Comparison of ENCODE assay signal across 9 cellular contexts in genomic region chr6:8085053-8085511, GRCh38. TPM values are rescaled to one million over a fixed set of nuclear protein-coding genes. Genes with fewer than 3 reads are reported as not detected.
DNase-seq lines count a peak whose midpoint lies in the region; ATAC-seq and TF ChIP-seq lines count a peak whose summit lies in the region.
"Had no signal": no experiment of that assay in that cellular context is flagged by ENCODE, and none has a peak within 500 bp of the region (broad histone marks: within the 10 kb centered on the region; RNA-seq: fewer than 3 reads in every experiment).

No MANE protein-coding gene starts in this region.

- H3K4me3 ChIP-seq in hepatocyte, result no peak overlapping the region
- H3K4me3 ChIP-seq in upper lobe of left lung, result no peak overlapping the region
- H3K4me3 ChIP-seq: SK-N-MC had no signal

- peak; percentile 14 for DNase-seq in NK-92 treated with Interleukin-12 subunit alpha and Interleukin-12 subunit beta, amount 100 ng/mL, for 24 hours (lab: John Stamatoyannopoulos, UW)
- no peak for DNase-seq in NK-92 (lab: John Stamatoyannopoulos, UW; ENCODE audit: unreplicated experiment)
- peak; percentile 86 to 92 for DNase-seq in SW 1271 (lab: John Stamatoyannopoulos, UW)
- peak; percentile 54 for DNase-seq in hepatocyte (ENCODE audit: low spot score)
- peak in 1 of 2 donors; percentile 79 for DNase-seq in upper lobe of left lung

- ATAC-seq in upper lobe of left lung (ENCODE audit: low FRiP score in 2 of 2) (peak; percentile 73 to 83), GM18520 (IDR thresholded peaks at IDR 0.05; ENCODE audit: unreplicated experiment) (no peak), HG02571 (IDR thresholded peaks at IDR 0.05; ENCODE audit: unreplicated experiment) (no peak), GM21737 (IDR thresholded peaks at IDR 0.05; ENCODE audit: unreplicated experiment) (no peak)

- H3K36me3 ChIP-seq in hepatocyte (replicated peaks; ENCODE audit: insufficient read depth, low read depth) (no peaks in the 10 kb centered on the region), upper lobe of left lung (peaks cover 0 to 37% (median 17%) of the 10 kb centered on the region in 4 donors)

- H3K9me3 ChIP-seq in hepatocyte (ENCODE audit: low read depth), result no peaks in the 10 kb centered on the region
- H3K9me3 ChIP-seq in upper lobe of left lung, result no peaks in the 10 kb centered on the region

- H3K79me2 ChIP-seq in hepatocyte, result peaks cover 2% of the 10 kb centered on the region

- 48% methylated on average over 2 of the region's 2 CpGs for WGBS in hepatocyte (ENCODE audit: low lambda C conversion rate, missing lambda C conversion rate)
- 32 to 70% methylated on average over 2 of the region's 2 CpGs for WGBS in upper lobe of left lung, 2 donors

- H4K20me1 ChIP-seq in hepatocyte (ENCODE audit: insufficient read depth, poor library complexity, severe bottlenecking), result no peaks in the 10 kb centered on the region

- H2AFZ ChIP-seq in hepatocyte, result no peak overlapping the region

- no peaks in the 10 kb centered on the region for H3K9me2 ChIP-seq in hepatocyte (replicated peaks; ENCODE audit: insufficient read depth)

- H3K4me2 ChIP-seq in hepatocyte, result no peak overlapping the region

- H3K27me3 ChIP-seq in hepatocyte (no peaks in the 10 kb centered on the region), upper lobe of left lung (no peaks in the 10 kb centered on the region)

- no peak for TF ChIP-seq POLR2A in upper lobe of left lung (IDR thresholded peaks at IDR 0.05)

- TF ChIP-seq EP300 in upper lobe of left lung (IDR thresholded peaks at IDR 0.05), result no peak

- peak overlapping the region; percentile 45 for H3K27ac ChIP-seq in hepatocyte
- no peak overlapping the region for H3K27ac ChIP-seq in upper lobe of left lung

- TF ChIP-seq CTCF in hepatocyte (IDR thresholded peaks at IDR 0.05; ENCODE audit: poor library complexity) (no peak), upper lobe of left lung (IDR thresholded peaks at IDR 0.05) (no peak)

- H3K4me1 ChIP-seq in hepatocyte (ENCODE audit: insufficient read depth) (peaks cover 15% of the 10 kb centered on the region), upper lobe of left lung (peaks cover 13 to 38% (median 23%) of the 10 kb centered on the region in 4 donors)

RNA-seq across cellular contexts. Expression of gene EEF1E1, which starts 17.3 kb away (rescaled TPM):
- total RNA-seq in hepatocyte (36.5 and 47.8 TPM in 2 replicates), upper lobe of left lung (10 to 100 TPM in 4 of 6 donors, 1 to 10 TPM in 2; 7.7 to 59.9 (median 15.3) TPM)
- polyA plus RNA-seq in hepatocyte, result 54.9 and 63.4 TPM in 2 replicates

RNA-seq across cellular contexts. Expression of gene BLOC1S5, which starts 20.9 kb away (rescaled TPM):
- 17.6 and 21.5 TPM in 2 replicates for total RNA-seq in hepatocyte
- polyA plus RNA-seq in hepatocyte, result 9.9 and 16.8 TPM in 2 replicates
- 10 to 100 TPM; 10.0 to 15.0 (median 11.9) TPM for total RNA-seq in upper lobe of left lung

Comparison
In these comparisons a context has a peak if more than half of its experiments do, and no peak if none do; other contexts are left out.
1. ATAC-seq: peak in upper lobe of left lung (2 of 2); none in GM18520 (single experiment), HG02571 (single experiment) and GM21737 (single experiment).